30 cellular contexts compared by ENCODE assay signal in the genomic region with DNA sequence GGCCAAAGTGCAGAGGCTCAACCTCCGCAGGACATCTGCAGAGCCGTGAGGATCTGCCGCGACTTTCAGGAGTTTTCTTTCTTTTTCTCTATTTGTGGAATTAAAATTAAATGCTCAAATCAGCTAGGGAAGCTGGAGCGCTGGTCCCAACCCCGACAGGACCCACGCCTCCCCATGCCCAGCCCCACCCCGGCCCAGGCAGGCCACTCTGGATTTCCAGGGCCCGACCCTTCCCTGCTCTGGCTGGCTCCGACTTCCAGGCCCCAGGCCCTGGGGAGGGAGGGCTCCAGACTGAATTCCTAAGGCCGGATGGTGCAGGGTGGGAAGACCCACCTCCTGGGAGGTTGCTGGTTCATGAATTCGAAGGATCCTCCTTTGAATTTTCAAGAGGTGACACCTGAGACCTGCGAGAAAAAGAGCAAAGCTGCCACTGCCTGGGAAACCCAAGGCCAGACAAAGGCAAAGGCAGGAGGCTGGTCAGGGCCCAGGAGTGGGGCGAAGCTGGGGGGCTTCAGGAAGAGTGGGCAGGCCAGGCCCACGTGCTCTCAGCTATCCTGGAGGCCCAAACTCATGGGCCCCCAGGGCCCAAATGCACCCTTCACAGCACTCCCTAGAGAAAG. TPM values are rescaled to one million over a fixed set of nuclear protein-coding genes. Genes with fewer than 3 reads are reported as not detected.
A peak's percentile ranks its signal among the peaks of the same experiment; 100 is the strongest.
DNase-seq lines count a peak whose midpoint lies in the region; ATAC-seq and TF ChIP-seq lines count a peak whose summit lies in the region.
"Had no signal": no experiment of that assay in that cellular context is flagged by ENCODE, and none has a peak within 500 bp of the region (broad histone marks: within the 10 kb centered on the region; RNA-seq: fewer than 3 reads in every experiment).

No MANE protein-coding gene starts in this region.

- no peak for TF ChIP-seq CTCF in HL-60 (IDR thresholded peaks at IDR 0.05; ENCODE audit: insufficient read depth, low read length)
- TF ChIP-seq CTCF in WTC11 (IDR thresholded peaks at IDR 0.05) = no peak
- TF ChIP-seq CTCF in upper lobe of right lung (IDR thresholded peaks at IDR 0.05) = no peak

- H3K9me3 ChIP-seq in mesenchymal stem cell (ENCODE audit: control insufficient read depth, low read length) (no peaks in the 10 kb centered on the region), upper lobe of right lung (no peaks in the 10 kb centered on the region)
- H3K9me3 ChIP-seq: esophagus squamous epithelium, SK-N-SH had no signal

- peak overlapping the region; percentile 94 for H3K27ac Mint-ChIP-seq in WTC11
- H3K27ac Mint-ChIP-seq: activated CD4-positive, alpha-beta T cell treated with anti-CD3 and anti-CD28 coated beads, Interleukin-2, amount 10 ng/mL, durations not matched to agents 7 days and 5 days; activated CD8-positive, alpha-beta memory T cell treated with anti-CD3 and anti-CD28 coated beads, Interleukin-2, amount 10 ng/mL, durations not matched to agents 7 days and 5 days; stimulated activated naive B cell treated with anti-CD40 and anti-IgM and Interleukin-4, amounts not matched to agents 10 μg/mL and 1 μg/mL and 100 μg/mL, for 72 hours had no signal

- POLR2A ChIA-PET in WTC11 (lab: Charles Lee) = interaction anchor here (0.9 kb wide), 1 partner anchor 10 kb away, joined by 3 read pairs; no protein-coding TSS in a partner anchor

- no peak overlapping the region for H3K23ac ChIP-seq in mesenchymal stem cell (ENCODE audit: low read length in 2 of 2)

- H3K4me1 ChIP-seq in mesenchymal stem cell (ENCODE audit: control insufficient read depth, insufficient read depth, low read depth, low read length) = peaks cover 20% of the 10 kb centered on the region
- peaks cover 7% of the 10 kb centered on the region for H3K4me1 ChIP-seq in upper lobe of right lung

- H2BK12ac ChIP-seq in mesenchymal stem cell (ENCODE audit: low read length in 2 of 2) = peak overlapping the region; percentile 40 to 46

- no peak overlapping the region for H2BK5ac ChIP-seq in mesenchymal stem cell (ENCODE audit: low read depth, low read length, poor library complexity, severe bottlenecking)

- no peak overlapping the region for H3K9ac ChIP-seq in mesenchymal stem cell (ENCODE audit: low read length)
- H3K9ac ChIP-seq: KMS-11, SK-N-SH had no signal

- H3K4me3 ChIP-seq in HL-60 (replicated peaks; ENCODE audit: insufficient read depth, low read length) = no peak overlapping the region
- no peak overlapping the region for H3K4me3 ChIP-seq in mesenchymal stem cell (ENCODE audit: insufficient read depth in 1 of 2, low read depth in 1 of 2, low read length in 2 of 2)
- H3K4me3 ChIP-seq in upper lobe of right lung = no peak overlapping the region
- H3K4me3 ChIP-seq: cardiac muscle cell, esophagus squamous epithelium had no signal

- no peak overlapping the region for H2AFZ ChIP-seq in mesenchymal stem cell (ENCODE audit: low read depth, low read length)

- no peaks in the 10 kb centered on the region for H3K9me3 Mint-ChIP-seq in WTC11
- H3K9me3 Mint-ChIP-seq: activated CD4-positive, alpha-beta T cell treated with anti-CD3 and anti-CD28 coated beads, Interleukin-2, amount 10 ng/mL, durations not matched to agents 7 days and 5 days; CD4-positive, alpha-beta memory T cell; stimulated activated naive B cell treated with anti-CD40 and anti-IgM and Interleukin-4, amounts not matched to agents 10 μg/mL and 1 μg/mL and 100 μg/mL, for 72 hours had no signal

- H2AK5ac ChIP-seq in mesenchymal stem cell (ENCODE audit: low read length, severe bottlenecking) = peak overlapping the region; percentile 43

- peak overlapping the region; percentile 24 for H2BK120ac ChIP-seq in mesenchymal stem cell (ENCODE audit: low read depth, low read length)

- H3K36me3 ChIP-seq in mesenchymal stem cell (ENCODE audit: control insufficient read depth in 1 of 2, insufficient read depth in 2 of 2, low read depth in 1 of 2, low read length in 2 of 2) (peaks cover 0 to 3% of the 10 kb centered on the region in 2 experiments), upper lobe of right lung (no peaks in the 10 kb centered on the region)
- H3K36me3 ChIP-seq: cardiac muscle cell, esophagus squamous epithelium had no signal

- no peak for DNase-seq in HL-60 (ENCODE audit: low read depth in 1 of 2, low spot score in 1 of 2)
- DNase-seq in WTC11 (ENCODE audit: low spot score) = peak; percentile 71
- DNase-seq in mesenchymal stem cell = no peak
- DNase-seq in upper lobe of right lung = peak; percentile 39
- DNase-seq in SHP77 treated with DMSO at 0.1 percent for 48 hours (lab: John Stamatoyannopoulos, UW) = no peak
- no peak for DNase-seq in CD1c-positive myeloid dendritic cell (ENCODE audit: extremely low spot score)
- DNase-seq in NCI-H526 treated with DMSO at 0.1 percent for 48 hours (lab: John Stamatoyannopoulos, UW) = no peak
- DNase-seq: activated CD4-positive, alpha-beta T cell treated with anti-CD3 and anti-CD28 coated beads, Interleukin-2, amount 10 ng/mL, durations not matched to agents 7 days and 5 days; activated CD8-positive, alpha-beta memory T cell treated with anti-CD3 and anti-CD28 coated beads, Interleukin-2, amount 10 ng/mL, durations not matched to agents 7 days and 5 days; activated naive CD4-positive, alpha-beta T cell treated with anti-CD3 and anti-CD28 coated beads, Interleukin-2, amount 50 U/mL, for 16 hours; amygdala; CD4-positive, alpha-beta memory T cell; DMS 273 treated with DMSO at 0.1 percent for 48 hours; esophagus squamous epithelium; hypothalamus; NCI-H1436 treated with DMSO at 0.1 percent for 48 hours; NCI-H524; SK-N-SH; stimulated activated CD4-positive, alpha-beta T cell treated with anti-CD3 and anti-CD28 coated beads, Interleukin-4, amount 100 ng/mL, for 24 hours; stimulated activated naive B cell treated with anti-CD40 and anti-IgM and Interleukin-4, amounts not matched to agents 10 μg/mL and 1 μg/mL and 100 μg/mL, for 72 hours; T-helper 2 cell had no signal

- CTCF ChIA-PET in WTC11 (lab: Charles Lee) = interaction anchor here (0.9 to 1.9 kb wide), 2 partner anchors 303 to 333 kb away, joined by 3 to 5 read pairs; no protein-coding TSS in a partner anchor

- peaks cover 7% of the 10 kb centered on the region for H3K27me3 Mint-ChIP-seq in WTC11 (ENCODE audit: low read depth)

- WGBS in mesenchymal stem cell = 74% methylated on average over 10 of the region's 15 CpGs

- peaks cover 57% of the 10 kb centered on the region for H3K4me1 Mint-ChIP-seq in WTC11
- H3K4me1 Mint-ChIP-seq: activated CD4-positive, alpha-beta T cell treated with anti-CD3 and anti-CD28 coated beads, Interleukin-2, amount 10 ng/mL, durations not matched to agents 7 days and 5 days; activated CD8-positive, alpha-beta memory T cell treated with anti-CD3 and anti-CD28 coated beads, Interleukin-2, amount 10 ng/mL, durations not matched to agents 7 days and 5 days; CD4-positive, alpha-beta memory T cell had no signal

- peak overlapping the region; percentile 74 for H3K27ac ChIP-seq in HL-60 (replicated peaks)
- no peak overlapping the region for H3K27ac ChIP-seq in mesenchymal stem cell (ENCODE audit: low read length, poor library complexity, severe bottlenecking)
- H3K27ac ChIP-seq in upper lobe of right lung = no peak overlapping the region
- H3K27ac ChIP-seq: cardiac muscle cell, esophagus squamous epithelium, KMS-11, VCaP had no signal

- H3K27me3 ChIP-seq in HL-60 (ENCODE audit: insufficient read depth, poor library complexity, severe bottlenecking) = no peaks in the 10 kb centered on the region
- peaks cover 0 to 2% of the 10 kb centered on the region in 2 experiments for H3K27me3 ChIP-seq in mesenchymal stem cell (ENCODE audit: control insufficient read depth in 1 of 2, insufficient read depth in 1 of 2, low read length in 2 of 2)
- no peaks in the 10 kb centered on the region for H3K27me3 ChIP-seq in upper lobe of right lung
- H3K27me3 ChIP-seq: cardiac muscle cell, esophagus squamous epithelium had no signal

- ATAC-seq in WTC11 (peak; percentile 81), upper lobe of right lung (no peak)
- ATAC-seq: activated CD8-positive, alpha-beta memory T cell treated with anti-CD3 and anti-CD28 coated beads, Interleukin-2, amount 10 ng/mL, durations not matched to agents 7 days and 5 days; stimulated activated naive B cell treated with anti-CD40 and anti-IgM and Interleukin-4, amounts not matched to agents 10 μg/mL and 1 μg/mL and 100 μg/mL, for 72 hours had no signal

- H3K4me2 ChIP-seq in mesenchymal stem cell (ENCODE audit: low read length, poor library complexity, severe bottlenecking) = no peak overlapping the region
- H3K4me2 ChIP-seq: KMS-11, SK-N-SH had no signal

- no peak overlapping the region for H3K14ac ChIP-seq in mesenchymal stem cell (ENCODE audit: low read length in 2 of 2)

- H4K91ac ChIP-seq in mesenchymal stem cell (ENCODE audit: low read length) = peak overlapping the region; percentile 20

- no peak overlapping the region for H3K4me3 Mint-ChIP-seq in WTC11
- H3K4me3 Mint-ChIP-seq: activated CD4-positive, alpha-beta T cell treated with anti-CD3 and anti-CD28 coated beads, Interleukin-2, amount 10 ng/mL, durations not matched to agents 7 days and 5 days; activated CD8-positive, alpha-beta memory T cell treated with anti-CD3 and anti-CD28 coated beads, Interleukin-2, amount 10 ng/mL, durations not matched to agents 7 days and 5 days; CD4-positive, alpha-beta memory T cell; stimulated activated naive B cell treated with anti-CD40 and anti-IgM and Interleukin-4, amounts not matched to agents 10 μg/mL and 1 μg/mL and 100 μg/mL, for 72 hours had no signal

- H3K18ac ChIP-seq in mesenchymal stem cell (ENCODE audit: low read depth in 1 of 2, low read length in 2 of 2) = peak overlapping the region in 1 of 2 experiments; percentile 37

- intact Hi-C loops in upper lobe of right lung (cut with DNase I) = no loop called here

- no peaks in the 10 kb centered on the region for H3K36me3 Mint-ChIP-seq in WTC11
- H3K36me3 Mint-ChIP-seq: activated CD8-positive, alpha-beta memory T cell treated with anti-CD3 and anti-CD28 coated beads, Interleukin-2, amount 10 ng/mL, durations not matched to agents 7 days and 5 days; CD4-positive, alpha-beta memory T cell; stimulated activated naive B cell treated with anti-CD40 and anti-IgM and Interleukin-4, amounts not matched to agents 10 μg/mL and 1 μg/mL and 100 μg/mL, for 72 hours had no signal

- H3K4ac ChIP-seq in mesenchymal stem cell (ENCODE audit: low read depth in 1 of 2, low read length in 2 of 2) = no peak overlapping the region

- H4K8ac ChIP-seq in mesenchymal stem cell (ENCODE audit: low read length) = peak overlapping the region; percentile 16

- H3K79me1 ChIP-seq in mesenchymal stem cell (replicated peaks; ENCODE audit: low read length, poor library complexity, severe bottlenecking) = no peaks in the 10 kb centered on the region

- peak overlapping the region; percentile 7 for H2BK15ac ChIP-seq in mesenchymal stem cell (ENCODE audit: low read depth, poor library complexity, severe bottlenecking)

TF ChIP-seq in WTC11, 78 proteins besides CTCF, POLR2A, EP300 and RAD21:
- peak; percentile 87; the same call in 1 of the 2 replicates for TF ChIP-seq ZNF121 (CRISPR knock-in tag; IDR thresholded peaks at IDR 0.05)
- no peak for TF ChIP-seq MXD4 (CRISPR knock-in tag; IDR thresholded peaks at IDR 0.05; ENCODE audit: borderline replicate concordance)
- TF ChIP-seq ETV6 (CRISPR knock-in tag; IDR thresholded peaks at IDR 0.05) = peak; percentile 11; the same call in 1 of the 2 replicates

RNA-seq across cellular contexts. Expression of a gene that starts 47.0 kb away (rescaled TPM):
- total RNA-seq in WTC11 (2021) (not detected in 3 replicates), upper lobe of right lung (not detected)
- not detected for polyA plus RNA-seq in mesenchymal stem cell (2013, experiment 1 of 2)
- polyA plus RNA-seq in mesenchymal stem cell (2013, experiment 2 of 2) = not detected
- total RNA-seq: activated CD4-positive, alpha-beta T cell treated with anti-CD3 and anti-CD28 coated beads, Interleukin-2, amount 10 ng/mL, durations not matched to agents 7 days and 5 days; activated CD8-positive, alpha-beta memory T cell treated with anti-CD3 and anti-CD28 coated beads, Interleukin-2, amount 10 ng/mL, durations not matched to agents 7 days and 5 days; CD4-positive, alpha-beta memory T cell; esophagus squamous epithelium; frontal cortex; kidney epithelial cell; mesenteric fat pad; omental fat pad; RPMI7951; temporal lobe had no signal
- polyA plus RNA-seq: CD4-positive, alpha-beta memory T cell; SK-N-SH had no signal

Comparison
In these comparisons a context has a peak if more than half of its experiments do, and no peak if none do; other contexts are left out.
1. DNase-seq: peak in WTC11 (single experiment) and upper lobe of right lung (single experiment); none in HL-60 (0 of 2), mesenchymal stem cell (single experiment), SHP77 treated with DMSO at 0.1 percent for 48 hours (single experiment), CD1c-positive myeloid dendritic cell (single experiment) and NCI-H526 treated with DMSO at 0.1 percent for 48 hours (single experiment).